In the genomic region with DNA sequence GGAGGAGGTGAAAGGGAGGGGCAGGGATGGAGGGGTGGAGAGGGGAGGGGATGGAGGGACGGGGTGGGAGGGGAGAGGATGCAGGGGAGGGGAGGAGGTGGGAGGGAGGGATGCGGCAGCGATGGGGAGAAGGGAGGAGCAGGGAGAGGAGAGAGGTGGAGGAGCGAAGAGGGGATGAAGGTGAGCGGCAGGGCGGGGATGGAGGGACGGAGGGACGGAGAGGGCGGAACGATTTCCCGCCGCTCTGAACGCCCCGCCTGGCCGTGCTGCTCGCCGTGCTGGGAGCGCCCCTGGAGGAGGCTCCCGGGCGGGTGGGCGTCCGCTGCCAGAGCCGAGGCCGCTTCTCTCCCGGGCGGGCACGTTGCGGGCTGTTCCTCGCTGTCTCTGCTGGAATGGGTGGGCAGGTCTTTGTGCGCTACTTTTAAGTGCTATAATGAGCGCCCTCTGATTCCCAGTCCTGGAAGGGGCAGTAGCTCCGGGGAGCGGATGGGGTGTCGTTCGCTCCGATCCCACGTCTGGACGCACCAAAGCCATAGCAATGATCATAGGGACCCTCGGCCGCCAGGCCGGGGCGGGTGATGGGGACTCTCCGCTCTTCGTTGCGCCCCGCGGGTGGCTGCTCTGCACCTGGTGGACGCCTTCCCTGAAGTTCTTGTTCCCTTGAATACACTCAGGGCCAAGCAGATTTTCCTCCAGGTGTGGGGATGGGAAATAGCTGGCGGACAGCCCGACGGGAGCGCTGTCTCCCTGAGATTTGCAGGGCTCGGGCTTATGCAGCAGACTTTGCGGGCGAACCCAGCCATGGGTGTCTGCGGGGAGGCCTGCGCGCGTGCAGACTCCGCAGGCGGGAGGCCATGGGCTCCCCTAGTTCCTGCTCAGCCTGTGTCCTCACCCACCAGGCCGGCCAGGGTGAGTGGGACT, we compare ENCODE assay signal across 19 cellular contexts.
DNase-seq lines count a peak whose midpoint lies in the region; ATAC-seq and TF ChIP-seq lines count a peak whose summit lies in the region.
"Had no signal": no experiment of that assay in that cellular context is flagged by ENCODE, and none has a peak within 500 bp of the region (broad histone marks: within the 10 kb centered on the region; RNA-seq: fewer than 3 reads in every experiment).

No MANE protein-coding gene starts in this region.

- H3K27me3 ChIP-seq in hepatocyte, result peaks cover 63% of the 10 kb centered on the region
- H3K27me3 ChIP-seq in neuron (ENCODE audit: insufficient read depth, low read length), result peaks cover 45% of the 10 kb centered on the region

- H3K9me3 ChIP-seq in hepatocyte (ENCODE audit: low read depth) (no peaks in the 10 kb centered on the region), neuron (ENCODE audit: low read length) (no peaks in the 10 kb centered on the region)
- H3K9me3 ChIP-seq: lower lobe of right lung had no signal

- H3K4me2 ChIP-seq in hepatocyte, result peak overlapping the region; percentile 73

- no peaks in the 10 kb centered on the region for H3K9me2 ChIP-seq in hepatocyte (replicated peaks; ENCODE audit: insufficient read depth)

- H4K20me1 ChIP-seq in hepatocyte (ENCODE audit: insufficient read depth, poor library complexity, severe bottlenecking), result no peaks in the 10 kb centered on the region

- 5% methylated on average over 39 of the region's 62 CpGs for WGBS in hepatocyte (ENCODE audit: low lambda C conversion rate, missing lambda C conversion rate)

- TF ChIP-seq CTCF in hepatocyte (IDR thresholded peaks at IDR 0.05; ENCODE audit: poor library complexity), result no peak

- H3K4me3 ChIP-seq in hepatocyte, result no peak overlapping the region
- no peak overlapping the region for H3K4me3 ChIP-seq in neuron (ENCODE audit: low read length)
- H3K4me3 ChIP-seq: cardiac muscle cell, GM23248, lower lobe of right lung, stomach had no signal

- H2AFZ ChIP-seq in hepatocyte (no peak overlapping the region), neuron (ENCODE audit: low read depth, low read length) (peak overlapping the region; percentile 17)
- H2AFZ ChIP-seq: GM23248 had no signal

- DNase-seq in DMS153 (lab: John Stamatoyannopoulos, UW), result peak; percentile 12
- no peak for DNase-seq in DMS153 treated with DMSO at 0.1 percent for 48 hours (lab: John Stamatoyannopoulos, UW; ENCODE audit: unreplicated experiment)
- DNase-seq in NCI-H69 (lab: John Stamatoyannopoulos, UW), result peak; percentile 7
- DNase-seq in hepatocyte (ENCODE audit: low spot score), result no peak
- DNase-seq in GM03348 (ENCODE audit: low spot score), result no peak
- DNase-seq: activated CD8-positive, alpha-beta memory T cell treated with anti-CD3 and anti-CD28 coated beads, Interleukin-2, amount 10 ng/mL, durations not matched to agents 7 days and 5 days; CD4-positive, CD25-positive, alpha-beta regulatory T cell; GM23248; head of caudate nucleus; KBM-7; lower lobe of right lung; NCI-H1930; small intestine; stomach had no signal

- no peaks in the 10 kb centered on the region for H3K79me2 ChIP-seq in hepatocyte

- H3K36me3 ChIP-seq in hepatocyte (replicated peaks; ENCODE audit: insufficient read depth, low read depth) (no peaks in the 10 kb centered on the region), neuron (ENCODE audit: insufficient read depth, low read length) (no peaks in the 10 kb centered on the region)
- H3K36me3 ChIP-seq: cardiac muscle cell, lower lobe of right lung, stomach had no signal

- ATAC-seq in GM18520 (IDR thresholded peaks at IDR 0.05; ENCODE audit: unreplicated experiment) (no peak), GM21526 (IDR thresholded peaks at IDR 0.05; ENCODE audit: low FRiP score, unreplicated experiment) (no peak)
- ATAC-seq: activated CD8-positive, alpha-beta memory T cell treated with anti-CD3 and anti-CD28 coated beads, Interleukin-2, amount 10 ng/mL, durations not matched to agents 7 days and 5 days; lower lobe of right lung had no signal

- H3K4me1 ChIP-seq in hepatocyte (ENCODE audit: insufficient read depth) (no peaks in the 10 kb centered on the region), neuron (ENCODE audit: insufficient read depth, low read length) (no peaks in the 10 kb centered on the region)

- H3K27ac ChIP-seq in hepatocyte, result no peak overlapping the region
- H3K27ac ChIP-seq: cardiac muscle cell, epithelial cell of prostate, GM23248, lower lobe of right lung, stomach had no signal

Comparison
In these comparisons a context has a peak if more than half of its experiments do, and no peak if none do; other contexts are left out.
1. DNase-seq: peak in DMS153 (single experiment) and NCI-H69 (single experiment); none in DMS153 treated with DMSO at 0.1 percent for 48 hours (single experiment), hepatocyte (single experiment) and GM03348 (single experiment).